ENCODE assay signal across 8 cellular contexts in genomic region chr6:26197736-26198625, GRCh38.
DNase-seq lines count a peak whose midpoint lies in the region; ATAC-seq lines count a peak whose summit lies in the region.

No MANE protein-coding gene starts in this region.

- H3K36me3 ChIP-seq in iPS-18a (ENCODE audit: control insufficient read depth, low read depth, low read length), result no peaks in the 10 kb centered on the region

- no peaks in the 10 kb centered on the region for H3K36me3 Mint-ChIP-seq in activated naive CD4-positive, alpha-beta T cell treated with anti-CD3 and anti-CD28 coated beads, Interleukin-2, amount 50 U/mL, for 24 hours

- H3K9me3 Mint-ChIP-seq in activated naive CD4-positive, alpha-beta T cell treated with anti-CD3 and anti-CD28 coated beads, Interleukin-2, amount 50 U/mL, for 24 hours, result no peaks in the 10 kb centered on the region

- no peak for ATAC-seq in HG03442 (IDR thresholded peaks at IDR 0.05; ENCODE audit: unreplicated experiment)
- no peak for ATAC-seq in HG02852 (IDR thresholded peaks at IDR 0.05; ENCODE audit: unreplicated experiment)

- peak overlapping the region; percentile 92 for H3K4me3 Mint-ChIP-seq in activated naive CD4-positive, alpha-beta T cell treated with anti-CD3 and anti-CD28 coated beads, Interleukin-2, amount 50 U/mL, for 24 hours

- no peaks in the 10 kb centered on the region for H3K9me3 ChIP-seq in iPS-18a (ENCODE audit: control insufficient read depth, low read depth, low read length)

- peaks cover 51% of the 10 kb centered on the region for H3K4me1 Mint-ChIP-seq in activated naive CD4-positive, alpha-beta T cell treated with anti-CD3 and anti-CD28 coated beads, Interleukin-2, amount 50 U/mL, for 24 hours

- H3K27ac Mint-ChIP-seq in activated naive CD4-positive, alpha-beta T cell treated with anti-CD3 and anti-CD28 coated beads, Interleukin-2, amount 50 U/mL, for 24 hours, result peak overlapping the region; percentile 92

- no peaks in the 10 kb centered on the region for H3K27me3 Mint-ChIP-seq in activated naive CD4-positive, alpha-beta T cell treated with anti-CD3 and anti-CD28 coated beads, Interleukin-2, amount 50 U/mL, for 24 hours

- peak overlapping the region; percentile 95 for H3K4me3 ChIP-seq in iPS-18a (ENCODE audit: low read length)

- peak overlapping the region; percentile 99 for H3K9ac ChIP-seq in iPS-18a (ENCODE audit: low read length)

- H3K4me1 ChIP-seq in iPS-18a (ENCODE audit: control insufficient read depth, low read depth, low read length), result peaks cover 22% of the 10 kb centered on the region

- peak overlapping the region; percentile 99 for H3K27ac ChIP-seq in iPS-18a (ENCODE audit: low read length)

- H3K27me3 ChIP-seq in iPS-18a (ENCODE audit: control insufficient read depth, insufficient read depth, low read length), result no peaks in the 10 kb centered on the region

- DNase-seq in activated T-cell treated with anti-CD3 and anti-CD28 coated beads for 48 hours (ENCODE audit: low read depth), result peak; percentile 47
- DNase-seq in activated T-cell treated with anti-CD3 and anti-CD28 coated beads for 4 hours, result no peak
- DNase-seq in NCI-H748 (lab: John Stamatoyannopoulos, UW; ENCODE audit: unreplicated experiment), result peak; percentile 85
- DNase-seq in stimulated activated CD4-positive, alpha-beta T cell treated with anti-CD3 and anti-CD28 coated beads, Interleukin-4, amount 100 ng/mL, for 48 hours (ENCODE audit: low read depth in 2 of 2), result peak; percentile 44 to 49
